Comparison of ENCODE assay signal across 20 cellular contexts in the genomic region with DNA sequence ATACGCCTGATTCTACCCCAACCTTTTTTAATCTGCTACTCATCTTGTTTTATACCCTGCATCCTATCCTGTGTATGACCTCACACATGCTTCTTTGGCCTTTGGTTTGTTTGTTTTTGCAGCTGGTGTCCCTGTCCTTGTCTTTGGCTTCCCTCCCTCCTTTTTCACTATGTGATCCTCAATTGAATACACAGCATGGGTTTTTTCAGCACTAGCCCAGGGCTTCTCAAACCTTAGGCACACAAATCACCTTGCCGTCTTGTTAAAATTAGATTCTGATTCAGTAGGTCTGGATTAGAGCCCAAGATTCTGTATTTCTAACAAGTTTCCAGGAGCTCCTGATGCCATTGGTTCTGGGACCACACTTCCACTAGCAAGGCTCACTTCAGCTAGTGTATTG.
"Had no signal": no experiment of that assay in that cellular context is flagged by ENCODE, and none has a peak within 500 bp of the region (broad histone marks: within the 10 kb centered on the region; RNA-seq: fewer than 3 reads in every experiment).

No MANE protein-coding gene starts in this region.

- H3K27ac ChIP-seq: brain microvascular endothelial cell, dorsolateral prefrontal cortex, esophagus squamous epithelium, gastrocnemius medialis, right lobe of liver, vagina had no signal

- H3K36me3 ChIP-seq: brain microvascular endothelial cell, esophagus squamous epithelium, gastrocnemius medialis, right lobe of liver, vagina had no signal

- H3K9me3 ChIP-seq: esophagus squamous epithelium, gastrocnemius medialis, right lobe of liver, vagina had no signal

- DNase-seq: activated CD4-positive, alpha-beta T cell treated with anti-CD3 and anti-CD28 coated beads, Interleukin-2, amount 50 U/mL, for 1 hour; activated CD8-positive, alpha-beta T cell treated with anti-CD3 and anti-CD28 coated beads, Interleukin-2, amount 10 ng/mL, durations not matched to agents 7 days and 5 days; activated gamma-delta T cell treated with Interleukin-2 at 50 U/mL for 16 hours; aorta; brain microvascular endothelial cell; dorsolateral prefrontal cortex; effector memory CD8-positive, alpha-beta T cell; esophagus squamous epithelium; gastrocnemius medialis; head of caudate nucleus; hypothalamus; left colon; posterior cingulate gyrus; right lobe of liver; stimulated activated CD4-positive, alpha-beta T cell treated with anti-CD3 and anti-CD28 coated beads, Interleukin-15, amount 100 ng/mL, for 24 hours; stimulated activated naive B cell treated with anti-CD40 and anti-IgM and Interleukin-4, amounts not matched to agents 10 μg/mL and 1 μg/mL and 100 μg/mL, for 72 hours; T1000 had no signal

- ATAC-seq: activated CD4-positive, CD25-positive, alpha-beta regulatory T cell treated with anti-CD3 and anti-CD28 coated beads, Interleukin-2, amount 50 U/mL, for 24 hours; activated CD8-positive, alpha-beta T cell treated with anti-CD3 and anti-CD28 coated beads, Interleukin-2, amount 10 ng/mL, durations not matched to agents 7 days and 5 days; effector memory CD8-positive, alpha-beta T cell; gastrocnemius medialis; left colon; right lobe of liver; stimulated activated naive B cell treated with anti-CD40 and anti-IgM and Interleukin-4, amounts not matched to agents 10 μg/mL and 1 μg/mL and 100 μg/mL, for 72 hours had no signal

- H3K4me1 ChIP-seq: esophagus squamous epithelium, gastrocnemius medialis, right lobe of liver, vagina had no signal

- H3K4me3 ChIP-seq: dorsolateral prefrontal cortex, esophagus squamous epithelium, gastrocnemius medialis, right lobe of liver, smooth muscle cell, vagina had no signal

- H3K27me3 ChIP-seq: brain microvascular endothelial cell, esophagus squamous epithelium, gastrocnemius medialis, right lobe of liver, vagina had no signal
